In genomic region chr17:57453841-57454240, GRCh38 we compare ENCODE assay signal across 17 cellular contexts.
DNase-seq lines count a peak whose midpoint lies in the region; ATAC-seq, FAIRE-seq and TF ChIP-seq lines count a peak whose summit lies in the region.
"Had no signal": no experiment of that assay in that cellular context is flagged by ENCODE, and none has a peak within 500 bp of the region (broad histone marks: within the 10 kb centered on the region; RNA-seq: fewer than 3 reads in every experiment).

No MANE protein-coding gene starts in this region.

- no peaks in the 10 kb centered on the region for H4K20me1 ChIP-seq in GM12878 (ENCODE audit: control insufficient read depth, insufficient read depth)

- peaks cover 49% of the 10 kb centered on the region for H3K4me1 ChIP-seq in CD8-positive, alpha-beta memory T cell (ENCODE audit: insufficient read depth, low read length)
- peaks cover 68% of the 10 kb centered on the region for H3K4me1 ChIP-seq in GM12878 (ENCODE audit: control insufficient read depth, insufficient read depth, low read length)

- FAIRE-seq in GM12878 (lab: Jason Lieb, UNC) = no peak
- FAIRE-seq in GM12892 (lab: Jason Lieb, UNC) = no peak
- FAIRE-seq: GM18507 had no signal

- no peak for TF ChIP-seq EP300 in GM12878 (IDR thresholded peaks at IDR 0.05; ENCODE audit: borderline replicate concordance in 1 of 2, control insufficient read depth in 1 of 2, low read depth in 2 of 2, low read length in 2 of 2)

- BruUV-seq in GM12878 (replicated peaks; lab: Mats Ljungman, UMichigan) = no TSS peak

- H3K4me2 ChIP-seq in GM12878 (ENCODE audit: control insufficient read depth, insufficient read depth) = no peak overlapping the region
- H3K4me2 ChIP-seq: GM23338 had no signal

- peak overlapping the region in 5 of 7 donors; percentile 5 to 44 (median 19) for H3K4me3 Mint-ChIP-seq in CD8-positive, alpha-beta memory T cell
- H3K4me3 Mint-ChIP-seq in stimulated activated effector memory CD8-positive, alpha-beta T cell treated with anti-CD3 and anti-CD28 coated beads, Interleukin-12 subunit alpha, Interleukin-12 subunit beta, amount 100 ng/mL, for 72 hours = no peak overlapping the region
- H3K4me3 Mint-ChIP-seq: GM23338 had no signal

- TF ChIP-seq POLR2A in GM12878 (IDR thresholded peaks at IDR 0.05; ENCODE audit: low read depth, low read length) = no peak
- TF ChIP-seq POLR2A in lower leg skin (IDR thresholded peaks at IDR 0.05) = no peak
- TF ChIP-seq POLR2A in GM12892 (IDR thresholded peaks at IDR 0.05; ENCODE audit: low read depth, low read length) = no peak

- no peaks in the 10 kb centered on the region for H3K9me3 Mint-ChIP-seq in CD8-positive, alpha-beta memory T cell
- H3K9me3 Mint-ChIP-seq in stimulated activated effector memory CD8-positive, alpha-beta T cell treated with anti-CD3 and anti-CD28 coated beads, Interleukin-12 subunit alpha, Interleukin-12 subunit beta, amount 100 ng/mL, for 72 hours = no peaks in the 10 kb centered on the region
- H3K9me3 Mint-ChIP-seq: CD4-positive, alpha-beta memory T cell; GM23338 had no signal

- no peak for DNase-seq in CD8-positive, alpha-beta memory T cell
- no peak for DNase-seq in GM12878 (ENCODE audit: low read depth, low spot score)
- DNase-seq in stimulated activated effector memory CD8-positive, alpha-beta T cell treated with anti-CD3 and anti-CD28 coated beads, Interleukin-12 subunit alpha, Interleukin-12 subunit beta, amount 100 ng/mL, for 72 hours (ENCODE audit: low spot score in 2 of 2) = no peak
- DNase-seq in lower leg skin (ENCODE audit: low spot score in 2 of 2) = no peak
- DNase-seq in GM12892 (ENCODE audit: insufficient read length) = no peak
- DNase-seq in GM19238 (ENCODE audit: insufficient read length, low spot score) = no peak
- DNase-seq: CD4-positive, alpha-beta memory T cell; DMS79; Kasumi-1; NCI-H1105 treated with DMSO at 0.1 percent for 48 hours; NCI-H187; NCI-H446 treated with DMSO at 0.1 percent for 48 hours; NCI-H774 had no signal

- intact Hi-C loops in GM12878 (cut with micrococcal nuclease; ENCODE audit: unreplicated experiment) = loop anchor here (10.0 kb wide), 1 partner anchor 221 kb away; no protein-coding TSS in a partner anchor
- intact Hi-C loops in lower leg skin (cut with DNase I; ENCODE audit: low total_unique reads) = no loop called here

- peaks cover 0 to 7% (median 2%) of the 10 kb centered on the region in 3 donors for H3K36me3 Mint-ChIP-seq in CD8-positive, alpha-beta memory T cell
- H3K36me3 Mint-ChIP-seq in stimulated activated effector memory CD8-positive, alpha-beta T cell treated with anti-CD3 and anti-CD28 coated beads, Interleukin-12 subunit alpha, Interleukin-12 subunit beta, amount 100 ng/mL, for 72 hours = peaks cover 16% of the 10 kb centered on the region

- H3K4me1 Mint-ChIP-seq in CD8-positive, alpha-beta memory T cell = peaks cover 61 to 71% (median 64%) of the 10 kb centered on the region in 3 donors
- peaks cover 70% of the 10 kb centered on the region for H3K4me1 Mint-ChIP-seq in stimulated activated effector memory CD8-positive, alpha-beta T cell treated with anti-CD3 and anti-CD28 coated beads, Interleukin-12 subunit alpha, Interleukin-12 subunit beta, amount 100 ng/mL, for 72 hours

- SMC1A ChIA-PET in GM12878 (lab: Charles Lee; ENCODE audit: uncharacterized antibody, unreplicated experiment) = interaction anchor here (0.6 to 4.4 kb wide), 13 partner anchors 9 to 194 kb away, joined by 3 to 51 read pairs (median 6); no protein-coding TSS in a partner anchor

- H3K27ac ChIP-seq in CD8-positive, alpha-beta memory T cell (ENCODE audit: low read depth, low read length) = no peak overlapping the region
- H3K27ac ChIP-seq in KOPT-K1 (ENCODE audit: low read depth, low read length, poor library complexity, severe bottlenecking) (peak overlapping the region; percentile 97), GM12878 (ENCODE audit: control insufficient read depth, insufficient read depth) (peak overlapping the region; percentile 98)
- H3K27ac ChIP-seq: SJSA1 had no signal

- peaks cover 0 to 3% of the 10 kb centered on the region in 2 donors for H3K27me3 Mint-ChIP-seq in CD8-positive, alpha-beta memory T cell
- H3K27me3 Mint-ChIP-seq: CD4-positive, alpha-beta memory T cell had no signal

- no peak overlapping the region for H3K9ac ChIP-seq in GM12878 (ENCODE audit: control insufficient read depth, insufficient read depth, low read length)

- in situ Hi-C loops in GM12878 (cut with MboI) = no loop called here

- H3K4me3 ChIP-seq in CD8-positive, alpha-beta memory T cell (ENCODE audit: low read length) = no peak overlapping the region
- H3K4me3 ChIP-seq in GM12878 = no peak overlapping the region
- no peak overlapping the region for H3K4me3 ChIP-seq in lower leg skin (ENCODE audit: low read depth, poor library complexity, severe bottlenecking)
- H3K4me3 ChIP-seq: GM23338, SJSA1 had no signal

- H3K9me3 ChIP-seq in CD8-positive, alpha-beta memory T cell (ENCODE audit: low read length) = no peaks in the 10 kb centered on the region
- no peaks in the 10 kb centered on the region for H3K9me3 ChIP-seq in KOPT-K1 (ENCODE audit: insufficient read depth, low read length, poor library complexity, severe bottlenecking)
- H3K9me3 ChIP-seq in GM12878 (replicated peaks; ENCODE audit: control insufficient read depth, insufficient read depth, low read length) = no peaks in the 10 kb centered on the region
- H3K9me3 ChIP-seq: SJSA1 had no signal

- POLR2A ChIA-PET in CD8-positive, alpha-beta memory T cell (lab: Charles Lee) = no interaction called here
- POLR2A ChIA-PET in GM12878 (lab: Charles Lee) = interaction anchor here (0.7 to 2.2 kb wide), 7 partner anchors 9 to 658 kb away, joined by 3 to 10 read pairs (median 5); no protein-coding TSS in a partner anchor

- H2AFZ ChIP-seq in GM12878 (ENCODE audit: control insufficient read depth, low read depth, low read length) = no peak overlapping the region
- H2AFZ ChIP-seq: GM23338 had no signal

- H3K27ac Mint-ChIP-seq in CD8-positive, alpha-beta memory T cell = peak overlapping the region in 1 of 8 donors; percentile 33
- peak overlapping the region; percentile 93 for H3K27ac Mint-ChIP-seq in stimulated activated effector memory CD8-positive, alpha-beta T cell treated with anti-CD3 and anti-CD28 coated beads, Interleukin-12 subunit alpha, Interleukin-12 subunit beta, amount 100 ng/mL, for 72 hours
- H3K27ac Mint-ChIP-seq: GM23338 had no signal

- RAD21 ChIA-PET in GM12878 (lab: Charles Lee; ENCODE audit: unreplicated experiment) = interaction anchor here (1.9 to 3.4 kb wide), 7 partner anchors 9 to 218 kb away, joined by 7 to 41 read pairs (median 21); no protein-coding TSS in a partner anchor

- ATAC-seq in GM12878 = no peak
- no peak for ATAC-seq in stimulated activated effector memory CD8-positive, alpha-beta T cell treated with anti-CD3 and anti-CD28 coated beads, Interleukin-12 subunit alpha, Interleukin-12 subunit beta, amount 100 ng/mL, for 72 hours
- ATAC-seq: GM23338 had no signal

- no peak for TF ChIP-seq RAD21 in GM12878 (IDR thresholded peaks at IDR 0.05; ENCODE audit: insufficient read depth, low read depth, low read length)

- no peaks in the 10 kb centered on the region for H3K27me3 ChIP-seq in CD8-positive, alpha-beta memory T cell (ENCODE audit: insufficient read depth, low read length, poor library complexity, severe bottlenecking)
- H3K27me3 ChIP-seq in GM12878 (replicated peaks in 1 of 2; ENCODE audit: control insufficient read depth in 2 of 2, insufficient read depth in 2 of 2, low read length in 1 of 2) = no peaks in the 10 kb centered on the region
- H3K27me3 ChIP-seq: SJSA1 had no signal

- H3K36me3 ChIP-seq in CD8-positive, alpha-beta memory T cell (ENCODE audit: insufficient read depth, low read length) = no peaks in the 10 kb centered on the region
- H3K36me3 ChIP-seq in KOPT-K1 (ENCODE audit: insufficient read depth, low read length) (peaks cover 50% of the 10 kb centered on the region), GM12878 (ENCODE audit: control insufficient read depth in 2 of 2, insufficient read depth in 2 of 2, low read length in 1 of 2) (peaks cover 4 to 5% of the 10 kb centered on the region in 2 experiments; a peak in 3 of 4 replicates)
- H3K36me3 ChIP-seq: SJSA1 had no signal

- WGBS in GM12878 (ENCODE audit: insufficient coverage, insufficient replicate concordance, low lambda C conversion rate, missing lambda C conversion rate) = 100% methylated on average over 4 of the region's 4 CpGs
- 92 to 97% methylated on average over 4 of the region's 4 CpGs for WGBS in lower leg skin, 2 donors

- TF ChIP-seq CTCF in GM12878 (IDR thresholded peaks at IDR 0.05 in 2 of 3, conservative IDR thresholded peaks at IDR 0.05 in 1 of 3; ENCODE audit: control insufficient read depth in 2 of 3, extremely low read depth in 1 of 3, insufficient read depth in 1 of 3, low read depth in 3 of 3, low read length in 3 of 3) = no peak
- no peak for TF ChIP-seq CTCF in lower leg skin (IDR thresholded peaks at IDR 0.05)

- peaks cover 27% of the 10 kb centered on the region for H3K79me2 ChIP-seq in GM12878 (ENCODE audit: control insufficient read depth, insufficient read depth, low read length)

- CTCF ChIA-PET in CD8-positive, alpha-beta memory T cell (lab: Charles Lee) = interaction anchor here (1.5 kb wide), 1 partner anchor 294 kb away, joined by 3 read pairs; no protein-coding TSS in a partner anchor
- CTCF ChIA-PET in GM12878 (lab: Yijun Ruan, JAX) = interaction anchor here (0.9 to 3.4 kb wide), 6 partner anchors 13 to 210 kb away, joined by 3 to 24 read pairs (median 8); no protein-coding TSS in a partner anchor

TF ChIP-seq in GM12878, 131 proteins besides CTCF, POLR2A, EP300 and RAD21:
- TF ChIP-seq IRF4 (IDR thresholded peaks at IDR 0.05; ENCODE audit: low read depth, low read length) (no peak), ZNF384 (IDR thresholded peaks at IDR 0.05; ENCODE audit: borderline replicate concordance, low read depth, low read length) (no peak), SMAD5 (IDR thresholded peaks at IDR 0.05; ENCODE audit: low read depth) (no peak), BCL11A (IDR thresholded peaks at IDR 0.05; ENCODE audit: low read depth, low read length) (no peak), SREBF1 (IDR thresholded peaks at IDR 0.05; ENCODE audit: low read length) (no peak), RB1 (IDR thresholded peaks at IDR 0.05; ENCODE audit: borderline replicate concordance) (no peak), TAF1 (IDR thresholded peaks at IDR 0.05; ENCODE audit: borderline replicate concordance, low read depth, low read length) (no peak), SMAD1 (IDR thresholded peaks at IDR 0.05; ENCODE audit: low read depth, partially characterized antibody) (no peak), LARP7 (IDR thresholded peaks at IDR 0.05) (no peak), MTA3 (IDR thresholded peaks at IDR 0.05; ENCODE audit: borderline replicate concordance, low read length) (no peak)
TF ChIP-seq in GM12878: peak in this region for 0.
